In the genomic region with DNA sequence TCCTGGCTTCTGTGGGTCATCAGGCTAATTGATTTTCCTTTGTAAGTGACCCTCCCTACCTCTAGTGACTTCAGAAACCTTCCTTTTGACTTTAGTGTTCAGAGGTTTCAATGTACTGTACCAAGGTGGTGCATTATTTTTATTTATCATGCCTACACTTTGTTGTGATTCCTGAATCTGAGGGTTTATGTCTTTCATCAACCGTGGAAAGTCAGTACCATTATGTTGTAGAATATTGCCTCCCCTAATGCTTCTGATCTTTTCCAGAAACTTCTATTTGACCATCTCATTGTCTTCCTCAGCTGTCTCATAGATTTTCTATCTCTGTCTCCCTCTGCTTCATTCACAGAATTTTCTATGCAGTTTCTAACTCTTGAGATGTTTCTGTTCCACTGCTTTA, we compare ENCODE assay signal across 34 cellular contexts.
"Had no signal": no experiment of that assay in that cellular context is flagged by ENCODE, and none has a peak within 500 bp of the region (broad histone marks: within the 10 kb centered on the region; RNA-seq: fewer than 3 reads in every experiment).

No MANE protein-coding gene starts in this region.

- H3K36me3 ChIP-seq: MG63 had no signal

- H3K27me3 ChIP-seq: MG63 had no signal

- DNase-seq: Karpas-422, Kasumi-1, MG63, MM.1S, MV-4-11, NCI-H1048, NCI-H1092, NCI-H1092 treated with DMSO at 0.1 percent for 48 hours, NCI-H1105, NCI-H1105 treated with DMSO at 0.1 percent for 48 hours, NCI-H1417, NCI-H1417 treated with DMSO at 0.1 percent for 48 hours, NCI-H1436, NCI-H1436 treated with DMSO at 0.1 percent for 48 hours, NCI-H146, NCI-H1694, NCI-H1694 treated with DMSO at 0.1 percent for 48 hours, NCI-H187, NCI-H187 treated with DMSO at 0.1 percent for 48 hours, NCI-H1930, NCI-H2029, NCI-H2029 treated with DMSO at 0.1 percent for 48 hours, NCI-H2081, NCI-H2081 treated with DMSO at 0.1 percent for 48 hours, NCI-H2107, NCI-H2171, NCI-H2171 treated with DMSO at 0.1 percent for 48 hours, NCI-H2227 treated with DMSO at 0.1 percent for 48 hours, NCI-H226, NCI-H345, NCI-H446, NCI-H446 treated with DMSO at 0.1 percent for 48 hours, NCI-H510A, NCI-H510A treated with DMSO at 0.1 percent for 48 hours had no signal

- H3K9me3 ChIP-seq: MG63 had no signal

- H3K4me3 ChIP-seq: MG63 had no signal
